In genomic region chr2:238339814-238340213, GRCh38 we compare ENCODE assay signal across 19 cellular contexts. TPM values are rescaled to one million over a fixed set of nuclear protein-coding genes. Genes with fewer than 3 reads are reported as not detected.
DNase-seq lines count a peak whose midpoint lies in the region; ATAC-seq, FAIRE-seq and TF ChIP-seq lines count a peak whose summit lies in the region.
"Had no signal": no experiment of that assay in that cellular context is flagged by ENCODE, and none has a peak within 500 bp of the region (broad histone marks: within the 10 kb centered on the region; RNA-seq: fewer than 3 reads in every experiment).

No MANE protein-coding gene starts in this region.

- no peak overlapping the region for H2AFZ ChIP-seq in K562 (ENCODE audit: low read depth, low read length)

- no peak overlapping the region for H3K4me3 Mint-ChIP-seq in CD4-positive, alpha-beta memory T cell
- H3K4me3 Mint-ChIP-seq: activated CD4-positive, alpha-beta T cell treated with anti-CD3 and anti-CD28 coated beads, Interleukin-2, amount 10 ng/mL, durations not matched to agents 24 days and 14 days; brain had no signal

- FAIRE-seq in K562 (lab: Jason Lieb, UNC), result no peak
- FAIRE-seq in frontal cortex (lab: Jason Lieb, UNC), result no peak
- FAIRE-seq: endothelial cell of umbilical vein had no signal

- no peaks in the 10 kb centered on the region for H4K20me1 ChIP-seq in K562 (replicated peaks; ENCODE audit: control insufficient read depth, insufficient read depth, low read length)

- no peaks in the 10 kb centered on the region for H3K27me3 Mint-ChIP-seq in CD4-positive, alpha-beta memory T cell
- H3K27me3 Mint-ChIP-seq: activated CD4-positive, alpha-beta T cell treated with anti-CD3 and anti-CD28 coated beads, Interleukin-2, amount 10 ng/mL, durations not matched to agents 24 days and 14 days; brain had no signal

- H3K27ac ChIP-seq in K562 (ENCODE audit: extremely low read depth, low read depth, low read length), result no peak overlapping the region
- no peak overlapping the region for H3K27ac ChIP-seq in CD4-positive, alpha-beta memory T cell (ENCODE audit: low read depth, low read length)
- H3K27ac ChIP-seq: SK-N-MC had no signal

- in situ Hi-C loops in K562 (cut with MboI), result no loop called here

- no peak for TF ChIP-seq POLR2A in K562 (conservative IDR thresholded peaks at IDR 0.05)

- H3K27me3 ChIP-seq in BE2C (no peaks in the 10 kb centered on the region), K562 (ENCODE audit: control insufficient read depth in 2 of 2, insufficient read depth in 2 of 2, low read length in 2 of 2) (no peaks in the 10 kb centered on the region)
- H3K27me3 ChIP-seq in CD4-positive, alpha-beta memory T cell (ENCODE audit: insufficient read depth, low read length), result no peaks in the 10 kb centered on the region

- peaks cover 12 to 21% of the 10 kb centered on the region in 2 donors for H3K36me3 Mint-ChIP-seq in CD4-positive, alpha-beta memory T cell

- peaks cover 0 to 5% (median under 1%) of the 10 kb centered on the region in 4 donors for H3K4me1 Mint-ChIP-seq in CD4-positive, alpha-beta memory T cell

- no TSS peak for BruUV-seq in K562 (replicated peaks; lab: Mats Ljungman, UMichigan)

- no peak overlapping the region for H3K27ac Mint-ChIP-seq in CD4-positive, alpha-beta memory T cell
- H3K27ac Mint-ChIP-seq: activated CD4-positive, alpha-beta T cell treated with anti-CD3 and anti-CD28 coated beads, Interleukin-2, amount 10 ng/mL, durations not matched to agents 24 days and 14 days; activated T-helper 2 cell treated with anti-CD3 and anti-CD28 coated beads, Interferon-gamma antibody, Interleukin-2, Interleukin-4, amounts not matched to agents 10 μg/mL and 5 μg/mL and 100 μg/mL, durations not matched to agents 14 hours and 24 hours and 36 hours had no signal

- intact Hi-C loops in K562 (cut with micrococcal nuclease), result no loop called here
- intact Hi-C loops in CD4-positive, alpha-beta memory T cell (cut with micrococcal nuclease), result no loop called here

- no peak for TF ChIP-seq RAD21 in K562 (CRISPR knock-in tag; conservative IDR thresholded peaks at IDR 0.05 in 1 of 2, IDR thresholded peaks at IDR 0.05 in 1 of 2)

- H3K9me1 ChIP-seq in K562 (ENCODE audit: control insufficient read depth, insufficient read depth, low read length), result no peaks in the 10 kb centered on the region

- DNase-seq in BE2C (no peak), HT-29 (ENCODE audit: low spot score) (peak; percentile 59), K562 (ENCODE audit: extremely low read depth in 1 of 4, low spot score in 3 of 4) (no peak), left lobe of liver (ENCODE audit: low spot score) (peak; percentile 59), COLO668 (lab: John Stamatoyannopoulos, UW; ENCODE audit: unreplicated experiment) (no peak), frontal cortex (ENCODE audit: low spot score in 2 of 2) (no peak)
- DNase-seq in activated effector memory CD4-positive, alpha-beta T cell treated with anti-CD3 and anti-CD28 coated beads, Interleukin-2, amount 50 U/mL, for 16 hours, result no peak
- DNase-seq in CD4-positive, alpha-beta memory T cell, result no peak
- DNase-seq: activated CD4-positive, alpha-beta T cell treated with anti-CD3 and anti-CD28 coated beads, Interleukin-2, amount 10 ng/mL, durations not matched to agents 24 days and 14 days; GF-D8; hippocampal formation; NCI-H1694; NCI-H748 treated with DMSO at 0.1 percent for 48 hours had no signal

- POLR2A ChIA-PET in K562 (lab: Yijun Ruan, JAX), result interaction anchor here (0.7 kb wide), 1 partner anchor 213 kb away, joined by 3 read pairs; no protein-coding TSS in a partner anchor
- POLR2A ChIA-PET in CD4-positive, alpha-beta memory T cell (lab: Charles Lee; ENCODE audit: partially characterized antibody), result no interaction called here

- no peak overlapping the region for H3K4me2 ChIP-seq in K562 (ENCODE audit: insufficient read depth, low read length)
- H3K4me2 ChIP-seq: smooth muscle cell had no signal

- H3K9me3 ChIP-seq in BE2C (no peaks in the 10 kb centered on the region), K562 (replicated peaks; ENCODE audit: control insufficient read depth, insufficient read depth, low read depth, low read length) (no peaks in the 10 kb centered on the region)
- H3K9me3 ChIP-seq in CD4-positive, alpha-beta memory T cell (ENCODE audit: control insufficient read depth in 1 of 2, low read length in 2 of 2), result no peaks in the 10 kb centered on the region
- H3K9me3 ChIP-seq: HAP-1 had no signal

- H3K9ac ChIP-seq in K562 (ENCODE audit: insufficient read depth in 1 of 2, low read depth in 2 of 2, low read length in 2 of 2), result no peak overlapping the region

- no peaks in the 10 kb centered on the region for H3K9me3 Mint-ChIP-seq in CD4-positive, alpha-beta memory T cell
- H3K9me3 Mint-ChIP-seq: activated CD4-positive, alpha-beta T cell treated with anti-CD3 and anti-CD28 coated beads, Interleukin-2, amount 10 ng/mL, durations not matched to agents 24 days and 14 days; activated T-helper 2 cell treated with anti-CD3 and anti-CD28 coated beads, Interferon-gamma antibody, Interleukin-2, Interleukin-4, amounts not matched to agents 10 μg/mL and 5 μg/mL and 100 μg/mL, durations not matched to agents 14 hours and 24 hours and 36 hours; brain had no signal

- H3K36me3 ChIP-seq in BE2C, result no peaks in the 10 kb centered on the region; the same call in 1 of the 2 replicates
- H3K36me3 ChIP-seq in K562 (ENCODE audit: control insufficient read depth, insufficient read depth, low read length), result 0 out of 3 replicates have a peak, but pooled peaks cover 2% of the 10 kb centered on the region
- no peaks in the 10 kb centered on the region for H3K36me3 ChIP-seq in CD4-positive, alpha-beta memory T cell (ENCODE audit: insufficient read depth, low read length)

- no peak for TF ChIP-seq EP300 in K562 (IDR thresholded peaks at IDR 0.05; ENCODE audit: low read length)

- CTCF ChIA-PET in K562 (lab: Yijun Ruan, JAX; ENCODE audit: low intra/inter-chr PET ratio), result no interaction called here
- CTCF ChIA-PET in CD4-positive, alpha-beta memory T cell (lab: Charles Lee; ENCODE audit: partially characterized antibody), result no interaction called here

- TF ChIP-seq CTCF in BE2C (IDR thresholded peaks at IDR 0.05; ENCODE audit: low read depth, low read length) (0 out of 2 replicates have a peak, but pooled peaks have one; percentile 20), K562 (IDR thresholded peaks at IDR 0.05 in 2 of 3, conservative IDR thresholded peaks at IDR 0.05 in 1 of 3; ENCODE audit: insufficient read depth in 2 of 3, low read depth in 1 of 3, low read length in 3 of 3) (0 out of 6 replicates have a peak, but pooled peaks of 2 of the 3 experiments have one; percentile 9 to 11)

- WGBS in K562 (ENCODE audit: insufficient coverage, low coverage, missing lambda C conversion rate), result 55% methylated on average over 4 of the region's 11 CpGs

- H3K4me3 ChIP-seq in BE2C (ENCODE audit: low read depth, low read length) (no peak overlapping the region), K562 (no peak overlapping the region)
- H3K4me3 ChIP-seq in CD4-positive, alpha-beta memory T cell (ENCODE audit: low read length in 2 of 2), result no peak overlapping the region
- H3K4me3 ChIP-seq: HAP-1, SK-N-MC, smooth muscle cell had no signal

- H3K79me2 ChIP-seq in K562 (ENCODE audit: control insufficient read depth, insufficient read depth, low read length), result no peaks in the 10 kb centered on the region

- no peaks in the 10 kb centered on the region for H3K4me1 ChIP-seq in BE2C
- no peaks in the 10 kb centered on the region; a peak in 1 of 5 replicates for H3K4me1 ChIP-seq in K562 (replicated peaks in 1 of 2; ENCODE audit: control insufficient read depth in 2 of 2, insufficient read depth in 2 of 2, low read length in 2 of 2)
- no peaks in the 10 kb centered on the region for H3K4me1 ChIP-seq in CD4-positive, alpha-beta memory T cell (ENCODE audit: insufficient read depth, low read length)
- H3K4me1 ChIP-seq: HAP-1 had no signal

- ATAC-seq in K562 (no peak), left lobe of liver (peak; percentile 96)

RNA-seq across cellular contexts. Expression of gene TRAF3IP1, which starts 19.5 kb away (rescaled TPM):
- polyA plus RNA-seq in BE2C (2012; ENCODE audit: insufficient read depth, insufficient read length, low read depth), result 7.3 TPM
- total RNA-seq in HT-29 (2014; rRNA removed; shearing (Covaris generic)), result 2.4 and 3.6 TPM in 2 replicates
- 5.1 and 10.4 TPM in 2 replicates for total RNA-seq in K562 (2011; cell fraction: chromatin; rRNA removed; ENCODE audit: low replicate concordance)
- total RNA-seq in K562 (2011; cell fraction: nucleolus; rRNA removed), result 0.83 and 3.6 TPM in 2 replicates
- total RNA-seq in K562 (2011; cell fraction: nucleoplasm; rRNA removed), result 2.3 and 4.4 TPM in 2 replicates
- total RNA-seq in K562 (2014; rRNA removed) (2.9 and 3.3 TPM in 2 replicates), K562 (2014; rRNA removed; fragmentation: Illumina TruSeq; extraction: Trizol) (3.4 and 3.9 TPM in 2 replicates), K562 (2015; rRNA removed; fragmentation: Illumina TruSeq; extraction: Trizol) (3.8 and 5.1 TPM in 2 replicates), K562 (2021) (5.5 and 7.4 TPM in 2 replicates), left lobe of liver (9.0 TPM), frontal cortex (13.5 TPM)
- polyA plus RNA-seq in K562 (2011; rRNA removed) (2.2 and 2.6 TPM in 2 replicates), K562 (2014; fragmentation: Illumina TruSeq; extraction: Trizol) (4.3 and 6.2 TPM in 2 replicates), K562 (2014; fragmentation: Nextera tagmentation; extraction: Ambion mirVana) (1 to 10 TPM; 1.3 to 1.4 TPM), K562 (2014; rRNA removed) (3.2 and 4.5 TPM in 2 replicates)
- polyA plus RNA-seq in K562 (2011; cell fraction: cytosol; rRNA removed), result 1.6 and 1.7 TPM in 2 replicates
- 1.3 and 2.1 TPM in 2 replicates for polyA plus RNA-seq in K562 (2011; cell fraction: nucleus; rRNA removed)
- polyA plus RNA-seq in K562 (2012), result 2.9 and 3.8 TPM in 2 replicates
- polyA minus RNA-seq in K562 (2011; rRNA and poly(A)+ RNA removed), result 1.4 and 1.8 TPM in 2 replicates
- polyA minus RNA-seq in K562 (2011; cell fraction: cytosol; rRNA and poly(A)+ RNA removed), result 2.7 and 4.0 TPM in 2 replicates
- 1.6 and 1.8 TPM in 2 replicates for polyA minus RNA-seq in K562 (2011; cell fraction: nucleus; rRNA and poly(A)+ RNA removed)
- total RNA-seq in CD4-positive, alpha-beta memory T cell, result 10 to 100 TPM in 1 of 2 experiments, 1 to 10 TPM in 1; 6.8 to 11.0 TPM
- 1 to 10 TPM; 3.0 to 6.6 TPM for polyA plus RNA-seq in CD4-positive, alpha-beta memory T cell

RNA-seq across cellular contexts. Expression of gene PER2, which starts 51.4 kb away (rescaled TPM):
- polyA plus RNA-seq in BE2C (2012; ENCODE audit: insufficient read depth, insufficient read length, low read depth), result 15.7 TPM
- total RNA-seq in HT-29 (2014; rRNA removed; shearing (Covaris generic)), result 26.6 and 28.3 TPM in 2 replicates
- 22.3 and 47.8 TPM in 2 replicates for total RNA-seq in K562 (2011; cell fraction: chromatin; rRNA removed; ENCODE audit: low replicate concordance)
- 14.6 and 18.5 TPM in 2 replicates for total RNA-seq in K562 (2011; cell fraction: nucleolus; rRNA removed)
- 15.5 and 19.4 TPM in 2 replicates for total RNA-seq in K562 (2011; cell fraction: nucleoplasm; rRNA removed)
- total RNA-seq in K562 (2014; rRNA removed), result 3.9 and 4.7 TPM in 2 replicates
- 2.8 and 3.5 TPM in 2 replicates for total RNA-seq in K562 (2014; rRNA removed; fragmentation: Illumina TruSeq; extraction: Trizol)
- total RNA-seq in K562 (2015; rRNA removed; fragmentation: Illumina TruSeq; extraction: Trizol), result 2.5 and 2.6 TPM in 2 replicates
- total RNA-seq in K562 (2021), result 7.7 and 10.3 TPM in 2 replicates
- 2.4 and 3.1 TPM in 2 replicates for polyA plus RNA-seq in K562 (2011; rRNA removed)
- 1.4 and 1.8 TPM in 2 replicates for polyA plus RNA-seq in K562 (2011; cell fraction: cytosol; rRNA removed)
- 6.3 and 8.2 TPM in 2 replicates for polyA plus RNA-seq in K562 (2011; cell fraction: nucleus; rRNA removed)
- polyA plus RNA-seq in K562 (2012), result 1.3 and 2.0 TPM in 2 replicates
- 3.3 and 4.1 TPM in 2 replicates for polyA plus RNA-seq in K562 (2014; fragmentation: Illumina TruSeq; extraction: Trizol)
- polyA plus RNA-seq in K562 (2014; fragmentation: Nextera tagmentation; extraction: Ambion mirVana), result 1 to 10 TPM; 1.1 to 1.8 TPM
- polyA plus RNA-seq in K562 (2014; rRNA removed), result 2.9 and 3.1 TPM in 2 replicates
- 9.8 and 10.6 TPM in 2 replicates for polyA minus RNA-seq in K562 (2011; rRNA and poly(A)+ RNA removed)
- polyA minus RNA-seq in K562 (2011; cell fraction: cytosol; rRNA and poly(A)+ RNA removed), result 3.5 and 8.4 TPM in 2 replicates
- polyA minus RNA-seq in K562 (2011; cell fraction: nucleus; rRNA and poly(A)+ RNA removed), result 10.9 and 14.4 TPM in 2 replicates
- total RNA-seq in left lobe of liver, result 8.0 TPM
- 5.3 TPM for total RNA-seq in frontal cortex
- 10 to 100 TPM; 11.5 to 13.4 TPM for total RNA-seq in CD4-positive, alpha-beta memory T cell
- polyA plus RNA-seq in CD4-positive, alpha-beta memory T cell, result 1 to 10 TPM in 1 of 2 donors, under 1 TPM in 1; 0.42 to 5.3 TPM

Comparison
In these comparisons a context has a peak if more than half of its experiments do, and no peak if none do; other contexts are left out.
1. DNase-seq: peak in HT-29 (single experiment) and left lobe of liver (single experiment); none in BE2C (single experiment), K562 (0 of 4), COLO668 (single experiment), frontal cortex (0 of 2), activated effector memory CD4-positive, alpha-beta T cell treated with anti-CD3 and anti-CD28 coated beads, Interleukin-2, amount 50 U/mL, for 16 hours (single experiment) and CD4-positive, alpha-beta memory T cell (0 of 5).